18 cellular contexts compared by ENCODE assay signal in genomic region chr1:232225336-232226131, GRCh38.
DNase-seq lines count a peak whose midpoint lies in the region; ATAC-seq and TF ChIP-seq lines count a peak whose summit lies in the region.
"Had no signal": no experiment of that assay in that cellular context is flagged by ENCODE, and none has a peak within 500 bp of the region (broad histone marks: within the 10 kb centered on the region; RNA-seq: fewer than 3 reads in every experiment).

No MANE protein-coding gene starts in this region.

- POLR2A ChIA-PET in RWPE1 (lab: Yijun Ruan, JAX; ENCODE audit: low non-redundant PET) = no interaction called here

- no peaks in the 10 kb centered on the region for H3K9me3 Mint-ChIP-seq in natural killer cell treated with Interleukin-12 subunit alpha and Interleukin-12 subunit beta and Interleukin-15 and Interleukin-18, amount 100 ng/mL, for 72 hours
- H3K9me3 Mint-ChIP-seq in natural killer cell = no peaks in the 10 kb centered on the region
- H3K9me3 Mint-ChIP-seq in type B pancreatic cell = no peaks in the 10 kb centered on the region
- H3K9me3 Mint-ChIP-seq in activated naive CD4-positive, alpha-beta T cell treated with anti-CD3 and anti-CD28 coated beads, Interleukin-2, amount 10 ng/mL, durations not matched to agents 7 days and 5 days = no peaks in the 10 kb centered on the region
- H3K9me3 Mint-ChIP-seq: activated CD4-positive, alpha-beta memory T cell treated with anti-CD3 and anti-CD28 coated beads, Interleukin-2, amount 10 ng/mL, durations not matched to agents 7 days and 5 days; immature natural killer cell; neural crest cell had no signal

- peak overlapping the region; percentile 13 for H3K4me3 Mint-ChIP-seq in natural killer cell treated with Interleukin-12 subunit alpha and Interleukin-12 subunit beta and Interleukin-15 and Interleukin-18, amount 100 ng/mL, for 72 hours
- H3K4me3 Mint-ChIP-seq in natural killer cell (no peak overlapping the region), type B pancreatic cell (peak overlapping the region; percentile 34)
- H3K4me3 Mint-ChIP-seq in activated naive CD4-positive, alpha-beta T cell treated with anti-CD3 and anti-CD28 coated beads, Interleukin-2, amount 10 ng/mL, durations not matched to agents 7 days and 5 days = no peak overlapping the region
- H3K4me3 Mint-ChIP-seq: activated CD4-positive, alpha-beta memory T cell treated with anti-CD3 and anti-CD28 coated beads, Interleukin-2, amount 10 ng/mL, durations not matched to agents 7 days and 5 days; neural crest cell had no signal

- H3K27ac ChIP-seq in RWPE1 (peak overlapping the region; percentile 80), iPS-18a (ENCODE audit: low read length) (no peak overlapping the region), right cardiac atrium (ENCODE audit: low read length) (no peak overlapping the region)
- H3K27ac ChIP-seq: gastrocnemius medialis, lower lobe of right lung had no signal

- CTCF ChIA-PET in RWPE1 (lab: Yijun Ruan, JAX) = interaction anchor here (0.6 to 0.7 kb wide), 2 partner anchors 533 to 1157 kb away, joined by 4 to 5 read pairs; no protein-coding TSS in a partner anchor
- CTCF ChIA-PET in activated naive CD4-positive, alpha-beta T cell treated with anti-CD3 and anti-CD28 coated beads, Interleukin-2, amount 10 ng/mL, durations not matched to agents 7 days and 5 days (lab: Charles Lee) = no interaction called here

- 82% methylated on average over 13 of the region's 13 CpGs for WGBS in right cardiac atrium

- no peak for DNase-seq in natural killer cell treated with Interleukin-12 subunit alpha and Interleukin-12 subunit beta and Interleukin-15 and Interleukin-18, amount 100 ng/mL, for 72 hours (ENCODE audit: low spot score)
- DNase-seq in natural killer cell (no peak), RWPE1 (ENCODE audit: low spot score) (no peak), type B pancreatic cell (ENCODE audit: extremely low spot score, unreplicated experiment) (no peak), right cardiac atrium (no peak), HuH-7 (ENCODE audit: low spot score) (no peak)
- DNase-seq in activated naive CD4-positive, alpha-beta T cell treated with anti-CD3 and anti-CD28 coated beads, Interleukin-2, amount 10 ng/mL, durations not matched to agents 7 days and 5 days = no peak
- DNase-seq: amygdala, gastrocnemius medialis, lower lobe of right lung, NCI-H1930 had no signal

- intact Hi-C loops in natural killer cell (cut with micrococcal nuclease) = no loop called here
- intact Hi-C loops in right cardiac atrium (cut with DNase I) = no loop called here

- peaks cover 0 to 26% of the 10 kb centered on the region in 2 donors for H3K27me3 Mint-ChIP-seq in natural killer cell treated with Interleukin-12 subunit alpha and Interleukin-12 subunit beta and Interleukin-15 and Interleukin-18, amount 100 ng/mL, for 72 hours
- H3K27me3 Mint-ChIP-seq in natural killer cell (ENCODE audit: low read depth in 2 of 2) (peaks cover 15 to 24% of the 10 kb centered on the region in 2 donors), type B pancreatic cell (peaks cover 4% of the 10 kb centered on the region)
- no peaks in the 10 kb centered on the region for H3K27me3 Mint-ChIP-seq in activated naive CD4-positive, alpha-beta T cell treated with anti-CD3 and anti-CD28 coated beads, Interleukin-2, amount 10 ng/mL, durations not matched to agents 7 days and 5 days
- H3K27me3 Mint-ChIP-seq: activated CD4-positive, alpha-beta memory T cell treated with anti-CD3 and anti-CD28 coated beads, Interleukin-2, amount 10 ng/mL, durations not matched to agents 7 days and 5 days had no signal

- H3K27ac Mint-ChIP-seq in natural killer cell treated with Interleukin-12 subunit alpha and Interleukin-12 subunit beta and Interleukin-15 and Interleukin-18, amount 100 ng/mL, for 72 hours = no peak overlapping the region
- no peak overlapping the region for H3K27ac Mint-ChIP-seq in natural killer cell
- H3K27ac Mint-ChIP-seq in type B pancreatic cell = no peak overlapping the region
- H3K27ac Mint-ChIP-seq in activated naive CD4-positive, alpha-beta T cell treated with anti-CD3 and anti-CD28 coated beads, Interleukin-2, amount 10 ng/mL, durations not matched to agents 7 days and 5 days = no peak overlapping the region

- H3K9me3 ChIP-seq in iPS-18a (ENCODE audit: control insufficient read depth, low read depth, low read length) (no peaks in the 10 kb centered on the region), right cardiac atrium (ENCODE audit: control insufficient read depth, low read length) (no peaks in the 10 kb centered on the region)
- H3K9me3 ChIP-seq: gastrocnemius medialis, HAP-1, lower lobe of right lung had no signal

- H3K27me3 ChIP-seq in iPS-18a (ENCODE audit: control insufficient read depth, insufficient read depth, low read length) = peaks cover 68% of the 10 kb centered on the region
- no peaks in the 10 kb centered on the region for H3K27me3 ChIP-seq in right cardiac atrium (ENCODE audit: control insufficient read depth, insufficient read depth)
- H3K27me3 ChIP-seq: gastrocnemius medialis had no signal

- H3K36me3 ChIP-seq in iPS-18a (ENCODE audit: control insufficient read depth, low read depth, low read length) = no peaks in the 10 kb centered on the region
- H3K36me3 ChIP-seq: gastrocnemius medialis, HAP-1, lower lobe of right lung had no signal

- H3K4me1 ChIP-seq in iPS-18a (ENCODE audit: control insufficient read depth, low read depth, low read length) (peaks cover 34% of the 10 kb centered on the region), right cardiac atrium (ENCODE audit: control insufficient read depth, insufficient read depth, low read length) (no peaks in the 10 kb centered on the region)
- H3K4me1 ChIP-seq: gastrocnemius medialis, lower lobe of right lung had no signal

- H3K4me1 Mint-ChIP-seq in natural killer cell treated with Interleukin-12 subunit alpha and Interleukin-12 subunit beta and Interleukin-15 and Interleukin-18, amount 100 ng/mL, for 72 hours (ENCODE audit: low read depth in 2 of 2) = peaks cover 6 to 8% of the 10 kb centered on the region in 2 donors
- H3K4me1 Mint-ChIP-seq in natural killer cell (peaks cover 0 to 5% of the 10 kb centered on the region in 2 donors), type B pancreatic cell (ENCODE audit: unreplicated experiment) (peaks cover 32% of the 10 kb centered on the region)
- H3K4me1 Mint-ChIP-seq in activated naive CD4-positive, alpha-beta T cell treated with anti-CD3 and anti-CD28 coated beads, Interleukin-2, amount 10 ng/mL, durations not matched to agents 7 days and 5 days = peaks cover 7% of the 10 kb centered on the region

- H3K9ac ChIP-seq in iPS-18a (ENCODE audit: low read length) = peak overlapping the region; percentile 25

- no peaks in the 10 kb centered on the region for H3K36me3 Mint-ChIP-seq in natural killer cell treated with Interleukin-12 subunit alpha and Interleukin-12 subunit beta and Interleukin-15 and Interleukin-18, amount 100 ng/mL, for 72 hours
- H3K36me3 Mint-ChIP-seq in natural killer cell (no peaks in the 10 kb centered on the region), type B pancreatic cell (no peaks in the 10 kb centered on the region)
- H3K36me3 Mint-ChIP-seq in activated naive CD4-positive, alpha-beta T cell treated with anti-CD3 and anti-CD28 coated beads, Interleukin-2, amount 10 ng/mL, durations not matched to agents 7 days and 5 days = no peaks in the 10 kb centered on the region
- H3K36me3 Mint-ChIP-seq: immature natural killer cell had no signal

- H3K4me3 ChIP-seq in iPS-18a (ENCODE audit: low read length) (peak overlapping the region; percentile 42), right cardiac atrium (ENCODE audit: low read length) (no peak overlapping the region)
- H3K4me3 ChIP-seq: gastrocnemius medialis, GM12878, HAP-1, lower lobe of right lung had no signal

- ATAC-seq in natural killer cell treated with Interleukin-12 subunit alpha and Interleukin-12 subunit beta and Interleukin-15 and Interleukin-18, amount 100 ng/mL, for 72 hours = no peak
- ATAC-seq in natural killer cell (no peak), right cardiac atrium (no peak)
- ATAC-seq: gastrocnemius medialis, HepG2, lower lobe of right lung had no signal

- TF ChIP-seq CTCF in natural killer cell (IDR thresholded peaks at IDR 0.05) (no peak), RWPE1 (conservative IDR thresholded peaks at IDR 0.05; ENCODE audit: low read depth) (no peak), type B pancreatic cell (conservative IDR thresholded peaks at IDR 0.05) (no peak)

Comparison
In these comparisons a context has a peak if more than half of its experiments do, and no peak if none do; other contexts are left out.
1. H3K4me3 Mint-ChIP-seq: peak in natural killer cell treated with Interleukin-12 subunit alpha and Interleukin-12 subunit beta and Interleukin-15 and Interleukin-18, amount 100 ng/mL, for 72 hours (single experiment) and type B pancreatic cell (single experiment); none in natural killer cell (single experiment) and activated naive CD4-positive, alpha-beta T cell treated with anti-CD3 and anti-CD28 coated beads, Interleukin-2, amount 10 ng/mL, durations not matched to agents 7 days and 5 days (single experiment).